In genomic region chr5:79702606-79703380, GRCh38 we compare ENCODE assay signal across 8 cellular contexts. TPM values are rescaled to one million over a fixed set of nuclear protein-coding genes. Genes with fewer than 3 reads are reported as not detected.
DNase-seq lines count a peak whose midpoint lies in the region; ATAC-seq, FAIRE-seq and TF ChIP-seq lines count a peak whose summit lies in the region.

No MANE protein-coding gene starts in this region.

- FAIRE-seq in GM12878 (lab: Jason Lieb, UNC), result peak; percentile 49

- peaks cover 18% of the 10 kb centered on the region for H3K9me3 Mint-ChIP-seq in nephron

- H3K27me3 Mint-ChIP-seq in nephron (ENCODE audit: low read depth), result peaks cover 5% of the 10 kb centered on the region

- DNase-seq in cardiac muscle cell (ENCODE audit: low read depth in 1 of 2, low spot score in 1 of 2), result peak in 1 of 2 donors; percentile 57
- DNase-seq in Right ventricle myocardium inferior (ENCODE audit: missing footprints), result no peak
- no peak for DNase-seq in Panc1 (ENCODE audit: low read depth, low spot score)
- DNase-seq in GM12878 (ENCODE audit: low read depth, low spot score), result no peak
- DNase-seq in NCI-H1436 treated with DMSO at 0.1 percent for 48 hours (lab: John Stamatoyannopoulos, UW), result no peak
- no peak for DNase-seq in colonic mucosa

- CTCF ChIA-PET in Panc1 (lab: Charles Lee), result interaction anchor here (1.3 kb wide), 1 partner anchor 381 kb away, joined by 4 read pairs; no protein-coding TSS in a partner anchor
- CTCF ChIA-PET in GM12878 (lab: Yijun Ruan, JAX), result interaction anchor here (0.7 to 1.6 kb wide), 3 partner anchors 9 to 17 kb away, joined by 3 to 5 read pairs (median 3); no protein-coding TSS in a partner anchor

- no peaks in the 10 kb centered on the region for H3K27me3 ChIP-seq in cardiac muscle cell
- H3K27me3 ChIP-seq in Panc1 (ENCODE audit: control insufficient read depth, insufficient read depth, low read length), result no peaks in the 10 kb centered on the region
- no peaks in the 10 kb centered on the region for H3K27me3 ChIP-seq in GM12878 (replicated peaks in 1 of 2; ENCODE audit: control insufficient read depth in 2 of 2, insufficient read depth in 2 of 2, low read length in 1 of 2)
- no peaks in the 10 kb centered on the region for H3K27me3 ChIP-seq in colonic mucosa

- peak overlapping the region; percentile 3 for H3K27ac ChIP-seq in cardiac muscle cell
- H3K27ac ChIP-seq in Panc1 (ENCODE audit: low read length), result no peak overlapping the region
- no peak overlapping the region for H3K27ac ChIP-seq in GM12878 (ENCODE audit: control insufficient read depth, insufficient read depth)
- H3K27ac ChIP-seq in colonic mucosa, result no peak overlapping the region

- in situ Hi-C loops in Panc1 (cut with HindIII; ENCODE audit: low pct_unique_long_range_greater_than_20kb, low sequenced_read_pairs) (no loop called here), GM12878 (cut with MboI) (no loop called here)

- H3K4me1 Mint-ChIP-seq in nephron, result peaks cover 6% of the 10 kb centered on the region

- H3K9ac ChIP-seq in GM12878 (ENCODE audit: control insufficient read depth, insufficient read depth, low read length) (no peak overlapping the region), colonic mucosa (ENCODE audit: low read depth in 2 of 2, low read length in 2 of 2) (no peak overlapping the region)

- RAD21 ChIA-PET in GM12878 (lab: Charles Lee; ENCODE audit: unreplicated experiment), result no interaction called here

- no peak overlapping the region for H3K4me2 ChIP-seq in GM12878 (ENCODE audit: control insufficient read depth, insufficient read depth)

- H3K4me3 ChIP-seq in cardiac muscle cell (no peak overlapping the region), Panc1 (ENCODE audit: low read depth in 2 of 2, low read length in 2 of 2) (no peak overlapping the region), GM12878 (no peak overlapping the region), colonic mucosa (no peak overlapping the region)

- no peaks in the 10 kb centered on the region for H4K20me1 ChIP-seq in GM12878 (ENCODE audit: control insufficient read depth, insufficient read depth)

- ATAC-seq in Right ventricle myocardium inferior, result no peak
- ATAC-seq in Panc1, result no peak
- peak; percentile 51 for ATAC-seq in GM12878
- no peak for ATAC-seq in HG02798 (IDR thresholded peaks at IDR 0.05; ENCODE audit: poor library complexity, unreplicated experiment)

- no peak overlapping the region for H2AFZ ChIP-seq in GM12878 (ENCODE audit: control insufficient read depth, low read depth, low read length)

- no peaks in the 10 kb centered on the region for H3K79me2 ChIP-seq in GM12878 (ENCODE audit: control insufficient read depth, insufficient read depth, low read length)

- SMC1A ChIA-PET in GM12878 (lab: Charles Lee; ENCODE audit: uncharacterized antibody, unreplicated experiment), result interaction anchor here (1.3 kb wide), 1 partner anchor 381 kb away, joined by 3 read pairs; no protein-coding TSS in a partner anchor

- WGBS in GM12878 (ENCODE audit: insufficient coverage, insufficient replicate concordance, low lambda C conversion rate, missing lambda C conversion rate), result 0% methylated on average over 3 of the region's 3 CpGs

- TF ChIP-seq CTCF in cardiac muscle cell (IDR thresholded peaks at IDR 0.05; ENCODE audit: low read depth, low read length), result peak; percentile 70
- peak; percentile 73 for TF ChIP-seq CTCF in Panc1 (IDR thresholded peaks at IDR 0.05)
- TF ChIP-seq CTCF in GM12878 (IDR thresholded peaks at IDR 0.05 in 2 of 3, conservative IDR thresholded peaks at IDR 0.05 in 1 of 3; ENCODE audit: control insufficient read depth in 2 of 3, extremely low read depth in 1 of 3, insufficient read depth in 1 of 3, low read depth in 3 of 3, low read length in 3 of 3), result peak; percentile 32 to 61 (median 46); a peak in 5 of 6 replicates
- TF ChIP-seq CTCF in nephron (IDR thresholded peaks at IDR 0.05; ENCODE audit: unreplicated experiment in 3 of 3), result peak; percentile 57 to 61 (median 57)
- no peak for TF ChIP-seq CTCF in colonic mucosa (IDR thresholded peaks at IDR 0.05)

- no peaks in the 10 kb centered on the region for H3K9me3 ChIP-seq in cardiac muscle cell (ENCODE audit: low read depth)
- H3K9me3 ChIP-seq in Panc1 (ENCODE audit: control insufficient read depth, insufficient read depth, low read depth, low read length), result no peaks in the 10 kb centered on the region
- H3K9me3 ChIP-seq in GM12878 (replicated peaks; ENCODE audit: control insufficient read depth, insufficient read depth, low read length), result no peaks in the 10 kb centered on the region; the same call in 2 of the 3 replicates
- H3K9me3 ChIP-seq in colonic mucosa, result no peaks in the 10 kb centered on the region

- H3K27ac Mint-ChIP-seq in nephron, result no peak overlapping the region

- intact Hi-C loops in Right ventricle myocardium inferior (cut with DNase I), result loop anchor here (5.0 kb wide), 1 partner anchor 155 kb away; no protein-coding TSS in a partner anchor
- intact Hi-C loops in Panc1 (cut with micrococcal nuclease; ENCODE audit: unreplicated experiment), result loop anchor here (10.0 kb wide), 1 partner anchor 152 kb away; no protein-coding TSS in a partner anchor
- intact Hi-C loops in GM12878 (cut with micrococcal nuclease; ENCODE audit: unreplicated experiment), result loop anchor here (1.0 to 5.0 kb wide), 2 partner anchors 156 to 380 kb away; no protein-coding TSS in a partner anchor
- intact Hi-C loops in colonic mucosa (cut with DNase I), result loop anchor here (2.0 kb wide), 1 partner anchor 156 kb away; no protein-coding TSS in a partner anchor

- TF ChIP-seq EP300 in GM12878 (IDR thresholded peaks at IDR 0.05; ENCODE audit: borderline replicate concordance in 1 of 2, control insufficient read depth in 1 of 2, low read depth in 2 of 2, low read length in 2 of 2), result no peak

- H3K4me3 Mint-ChIP-seq in nephron, result no peak overlapping the region

- no peaks in the 10 kb centered on the region for H3K36me3 ChIP-seq in cardiac muscle cell
- no peaks in the 10 kb centered on the region for H3K36me3 ChIP-seq in Panc1 (ENCODE audit: control insufficient read depth, insufficient read depth, low read length)
- H3K36me3 ChIP-seq in GM12878 (ENCODE audit: control insufficient read depth in 2 of 2, insufficient read depth in 2 of 2, low read length in 1 of 2), result no peaks in the 10 kb centered on the region
- no peaks in the 10 kb centered on the region for H3K36me3 ChIP-seq in colonic mucosa

- POLR2A ChIA-PET in Panc1 (lab: Charles Lee), result no interaction called here
- POLR2A ChIA-PET in GM12878 (lab: Charles Lee), result no interaction called here

- TF ChIP-seq POLR2A in GM12878 (IDR thresholded peaks at IDR 0.05; ENCODE audit: low read depth, low read length), result no peak

- no TSS peak for BruUV-seq in Panc1 (replicated peaks; lab: Mats Ljungman, UMichigan)
- no TSS peak for BruUV-seq in GM12878 (replicated peaks; lab: Mats Ljungman, UMichigan)

- peak; percentile 53 for TF ChIP-seq RAD21 in GM12878 (IDR thresholded peaks at IDR 0.05; ENCODE audit: insufficient read depth, low read depth, low read length)

- H3K36me3 Mint-ChIP-seq in nephron (ENCODE audit: low read depth), result peaks cover 22% of the 10 kb centered on the region

- H3K4me1 ChIP-seq in cardiac muscle cell (ENCODE audit: low read depth), result peaks cover 18% of the 10 kb centered on the region
- H3K4me1 ChIP-seq in Panc1 (ENCODE audit: control insufficient read depth, insufficient read depth, low read length), result no peaks in the 10 kb centered on the region
- peaks cover 10% of the 10 kb centered on the region for H3K4me1 ChIP-seq in GM12878 (ENCODE audit: control insufficient read depth, insufficient read depth, low read length)
- H3K4me1 ChIP-seq in colonic mucosa, result no peaks in the 10 kb centered on the region

TF ChIP-seq in GM12878, 131 proteins besides CTCF, POLR2A, EP300 and RAD21 (continues in another document):
- TF ChIP-seq E2F8 (IDR thresholded peaks at IDR 0.05; ENCODE audit: low read depth, partially characterized antibody), result no peak
- no peak for TF ChIP-seq NRF1 (conservative IDR thresholded peaks at IDR 0.05; ENCODE audit: low read depth, low read length)

RNA-seq across cellular contexts. Expression of gene CMYA5, which starts 13.2 kb away (rescaled TPM):
- 36.5 and 87.2 TPM in 2 replicates for total RNA-seq in cardiac muscle cell
- 19.8 and 44.0 TPM in 2 replicates for polyA plus RNA-seq in cardiac muscle cell
- 886 TPM for total RNA-seq in Right ventricle myocardium inferior
- total RNA-seq in Panc1 (2021; ENCODE audit: unreplicated experiment), result 0.31 TPM
- polyA plus RNA-seq in Panc1 (2012; ENCODE audit: insufficient read length), result 0.13 TPM
- 1.3 and 1.4 TPM in 2 replicates for total RNA-seq in GM12878 (2013; cell fraction: nucleolus; rRNA removed)
- 0.17 and 0.82 TPM in 2 replicates for total RNA-seq in GM12878 (2014; rRNA removed)
- 0.09 and 0.27 TPM in 2 replicates for total RNA-seq in GM12878 (2014; rRNA removed; fragmentation: Illumina TruSeq; extraction: Trizol)
- 0.13 TPM in 2 replicates for total RNA-seq in GM12878 (2021)
- 0.05 TPM for polyA plus RNA-seq in GM12878 (2011; ENCODE audit: low read depth)
- 0.34 and 0.39 TPM in 2 replicates for polyA plus RNA-seq in GM12878 (2011; rRNA removed)
- polyA plus RNA-seq in GM12878 (2011; cell fraction: cytosol; rRNA removed), result 0.10 and 0.32 TPM in 2 replicates
- polyA plus RNA-seq in GM12878 (2011; cell fraction: nucleus; rRNA removed), result 1.2 and 1.9 TPM in 2 replicates
- 0.18 and 0.19 TPM in 2 replicates for polyA plus RNA-seq in GM12878 (2012)
- polyA plus RNA-seq in GM12878 (2014; fragmentation: Illumina TruSeq; extraction: Trizol), result 0.16 and 0.21 TPM in 2 replicates
- polyA plus RNA-seq in GM12878 (2014; fragmentation: Nextera tagmentation; extraction: Ambion mirVana), result under 1 TPM; 0.03 to 0.04 TPM
- polyA plus RNA-seq in GM12878 (2014; rRNA removed), result 0.27 and 0.60 TPM in 2 replicates
- under 1 TPM in 1 of 2 experiments, not detected in 1; 0.01 TPM for polyA plus RNA-seq in GM12878 (2016; fragmentation: Nextera tagmentation; extraction: Ambion mirVana)
- polyA minus RNA-seq in GM12878 (2011; rRNA and poly(A)+ RNA removed), result 0.51 and 0.52 TPM in 2 replicates
- polyA minus RNA-seq in GM12878 (2011; cell fraction: cytosol; rRNA and poly(A)+ RNA removed), result not detected in 2 replicates
- polyA minus RNA-seq in GM12878 (2011; cell fraction: nucleus; rRNA and poly(A)+ RNA removed), result 0.60 and 0.67 TPM in 2 replicates
- total RNA-seq in colonic mucosa, result under 1 TPM; 0.30 to 0.66 TPM

Comparison
In these comparisons a context has a peak if more than half of its experiments do, and no peak if none do; other contexts are left out.
1. RNA of gene CMYA5, which starts 13.2 kb away (total RNA-seq): 886 TPM in Right ventricle myocardium inferior (single experiment) and 36.5 to 87.2 TPM in cardiac muscle cell; 0.30 to 0.66 TPM in colonic mucosa, 0.31 TPM in Panc1 (single experiment) and 0.09 to 1.4 TPM in GM12878; every median in the first group is over 10 times any median in the second.